Comparison of ENCODE assay signal across 10 cellular contexts in genomic region chr14:24331731-24332093, GRCh38. TPM values are rescaled to one million over a fixed set of nuclear protein-coding genes. Genes with fewer than 3 reads are reported as not detected.
DNase-seq lines count a peak whose midpoint lies in the region; ATAC-seq and TF ChIP-seq lines count a peak whose summit lies in the region.
"Had no signal": no experiment of that assay in that cellular context is flagged by ENCODE, and none has a peak within 500 bp of the region (broad histone marks: within the 10 kb centered on the region; RNA-seq: fewer than 3 reads in every experiment).

No MANE protein-coding gene starts in this region.

- H2AFZ ChIP-seq in DND-41 (ENCODE audit: low read depth, low read length) (no peak overlapping the region), KMS-11 (ENCODE audit: low read depth) (no peak overlapping the region; the same call in 1 of the 2 replicates)

- H3K27me3 Mint-ChIP-seq in endothelial cell (ENCODE audit: unreplicated experiment): peaks cover 27% of the 10 kb centered on the region
- H3K27me3 Mint-ChIP-seq in activated CD8-positive, alpha-beta memory T cell treated with anti-CD3 and anti-CD28 coated beads, Interleukin-2, amount 10 ng/mL, durations not matched to agents 7 days and 5 days: peaks cover 38% of the 10 kb centered on the region

- H3K9ac ChIP-seq in DND-41 (ENCODE audit: low read depth, low read length): no peak overlapping the region
- H3K9ac ChIP-seq in KMS-11: no peak overlapping the region
- no peak overlapping the region for H3K9ac ChIP-seq in skeletal muscle satellite cell (ENCODE audit: low read depth, low read length)
- H3K9ac ChIP-seq: neural progenitor cell had no signal

- H3K9me3 ChIP-seq in DND-41 (ENCODE audit: insufficient read depth, low read length, severe bottlenecking): no peaks in the 10 kb centered on the region
- no peaks in the 10 kb centered on the region for H3K9me3 ChIP-seq in skeletal muscle satellite cell (replicated peaks; ENCODE audit: low read length)
- no peaks in the 10 kb centered on the region for H3K9me3 ChIP-seq in tibial artery

- H4K20me1 ChIP-seq in DND-41 (ENCODE audit: insufficient read depth, low read length) (peaks cover 23% of the 10 kb centered on the region), KMS-11 (ENCODE audit: insufficient read depth) (no peaks in the 10 kb centered on the region)

- no peak overlapping the region for H3K4me3 ChIP-seq in DND-41 (ENCODE audit: low read depth in 1 of 2, low read length in 2 of 2)
- no peak overlapping the region for H3K4me3 ChIP-seq in KMS-11 (IDR thresholded peaks at IDR 0.05; ENCODE audit: insufficient read depth, low read depth, low read length)
- H3K4me3 ChIP-seq in skeletal muscle satellite cell (ENCODE audit: low read length): no peak overlapping the region
- H3K4me3 ChIP-seq in tibial artery: no peak overlapping the region

- H3K36me3 ChIP-seq in DND-41 (ENCODE audit: insufficient read depth, low read length) (no peaks in the 10 kb centered on the region), KMS-11 (ENCODE audit: insufficient read depth) (no peaks in the 10 kb centered on the region), skeletal muscle satellite cell (ENCODE audit: insufficient read depth, low read length) (no peaks in the 10 kb centered on the region), tibial artery (no peaks in the 10 kb centered on the region)
- H3K36me3 ChIP-seq: brain microvascular endothelial cell, neural progenitor cell had no signal

- no peaks in the 10 kb centered on the region for H3K9me3 Mint-ChIP-seq in endothelial cell (ENCODE audit: unreplicated experiment)
- no peaks in the 10 kb centered on the region for H3K9me3 Mint-ChIP-seq in activated CD8-positive, alpha-beta memory T cell treated with anti-CD3 and anti-CD28 coated beads, Interleukin-2, amount 10 ng/mL, durations not matched to agents 7 days and 5 days (ENCODE audit: low read depth)
- H3K9me3 Mint-ChIP-seq: activated CD4-positive, alpha-beta T cell treated with anti-CD3 and anti-CD28 coated beads, Interleukin-2, amount 10 ng/mL, durations not matched to agents 24 days and 14 days had no signal

- H3K4me1 ChIP-seq in DND-41 (ENCODE audit: insufficient read depth, low read length) (peaks cover 25% of the 10 kb centered on the region), KMS-11 (ENCODE audit: low read depth, poor library complexity, severe bottlenecking) (peaks cover 12% of the 10 kb centered on the region), skeletal muscle satellite cell (ENCODE audit: control insufficient read depth, insufficient read depth, low read length) (peaks cover 27% of the 10 kb centered on the region), tibial artery (peaks cover 0 to 35% (median 27%) of the 10 kb centered on the region in 4 donors)

- TF ChIP-seq CTCF in DND-41 (IDR thresholded peaks at IDR 0.05; ENCODE audit: borderline replicate concordance, extremely low read depth, low read length, poor library complexity, severe bottlenecking) (no peak), KMS-11 (conservative IDR thresholded peaks at IDR 0.05; ENCODE audit: low read depth, low read length) (no peak), endothelial cell (IDR thresholded peaks at IDR 0.05; ENCODE audit: unreplicated experiment) (no peak), tibial artery (IDR thresholded peaks at IDR 0.05) (no peak)

- H3K4me2 ChIP-seq in DND-41 (ENCODE audit: insufficient read depth, low read length) (peak overlapping the region; percentile 45), KMS-11 (peak overlapping the region; percentile 80; the same call in 1 of the 2 replicates), skeletal muscle satellite cell (ENCODE audit: low read length) (peak overlapping the region; percentile 77)

- no peaks in the 10 kb centered on the region for H3K79me2 ChIP-seq in DND-41 (ENCODE audit: insufficient read depth, low read length)
- no peaks in the 10 kb centered on the region for H3K79me2 ChIP-seq in KMS-11 (ENCODE audit: insufficient read depth, low read depth)

- peak overlapping the region; percentile 68 for H3K4me3 Mint-ChIP-seq in endothelial cell (ENCODE audit: unreplicated experiment)
- no peak overlapping the region for H3K4me3 Mint-ChIP-seq in activated CD8-positive, alpha-beta memory T cell treated with anti-CD3 and anti-CD28 coated beads, Interleukin-2, amount 10 ng/mL, durations not matched to agents 7 days and 5 days

- H3K27ac ChIP-seq in DND-41 (ENCODE audit: low read length) (no peak overlapping the region), KMS-11 (no peak overlapping the region), tibial artery (no peak overlapping the region)
- H3K27ac ChIP-seq: brain microvascular endothelial cell, neural progenitor cell had no signal

- peaks cover 20% of the 10 kb centered on the region for H3K36me3 Mint-ChIP-seq in endothelial cell (ENCODE audit: low read depth, unreplicated experiment)
- peaks cover 9% of the 10 kb centered on the region for H3K36me3 Mint-ChIP-seq in activated CD8-positive, alpha-beta memory T cell treated with anti-CD3 and anti-CD28 coated beads, Interleukin-2, amount 10 ng/mL, durations not matched to agents 7 days and 5 days
- H3K36me3 Mint-ChIP-seq: neural progenitor cell had no signal

- no peak overlapping the region for H3K27ac Mint-ChIP-seq in endothelial cell (ENCODE audit: unreplicated experiment)
- no peak overlapping the region for H3K27ac Mint-ChIP-seq in activated CD8-positive, alpha-beta memory T cell treated with anti-CD3 and anti-CD28 coated beads, Interleukin-2, amount 10 ng/mL, durations not matched to agents 7 days and 5 days
- H3K27ac Mint-ChIP-seq: neural progenitor cell had no signal

- H3K27me3 ChIP-seq in DND-41 (ENCODE audit: insufficient read depth, low read length, poor library complexity) (peaks cover 9% of the 10 kb centered on the region), KMS-11 (ENCODE audit: insufficient read depth, low read depth) (peaks cover 11% of the 10 kb centered on the region; the same call in 1 of the 2 replicates), skeletal muscle satellite cell (ENCODE audit: control insufficient read depth, insufficient read depth, low read length) (peaks cover 42% of the 10 kb centered on the region), tibial artery (peaks cover 6 to 42% of the 10 kb centered on the region in 2 donors)
- H3K27me3 ChIP-seq: brain microvascular endothelial cell had no signal

- CTCF ChIA-PET in activated CD8-positive, alpha-beta memory T cell treated with anti-CD3 and anti-CD28 coated beads, Interleukin-2, amount 10 ng/mL, durations not matched to agents 7 days and 5 days (lab: Charles Lee): interaction anchor here (0.9 to 25.2 kb wide), 16 partner anchors 9 to 110 kb away, joined by 3 to 854 read pairs (median 10); partner anchors contain the start of genes CBLN3, CIDEB, KHNYN and LTB4R

- DNase-seq in DND-41 (no peak), endothelial cell (ENCODE audit: low spot score) (no peak), tibial artery (no peak)
- DNase-seq in activated CD8-positive, alpha-beta memory T cell treated with anti-CD3 and anti-CD28 coated beads, Interleukin-2, amount 10 ng/mL, durations not matched to agents 7 days and 5 days: no peak

- peaks cover 46% of the 10 kb centered on the region for H3K4me1 Mint-ChIP-seq in endothelial cell (ENCODE audit: unreplicated experiment)
- H3K4me1 Mint-ChIP-seq in activated CD8-positive, alpha-beta memory T cell treated with anti-CD3 and anti-CD28 coated beads, Interleukin-2, amount 10 ng/mL, durations not matched to agents 7 days and 5 days: peaks cover 72% of the 10 kb centered on the region

- intact Hi-C loops in tibial artery (cut with DNase I; ENCODE audit: low total_unique reads): loop anchor here (2.0 kb wide), 1 partner anchor 99 kb away; no protein-coding TSS in a partner anchor

- ATAC-seq in DND-41 (ENCODE audit: insufficient read depth, low read depth): no peak; the same call in 2 of the 3 replicates
- no peak for ATAC-seq in HG02678 (IDR thresholded peaks at IDR 0.05; ENCODE audit: unreplicated experiment)
- no peak for ATAC-seq in activated CD8-positive, alpha-beta memory T cell treated with anti-CD3 and anti-CD28 coated beads, Interleukin-2, amount 10 ng/mL, durations not matched to agents 7 days and 5 days

RNA-seq across cellular contexts. Expression of gene ADCY4, which starts 3.2 kb away (rescaled TPM):
- total RNA-seq in endothelial cell (ENCODE audit: unreplicated experiment): 74.6 TPM
- 1.7 and 5.1 TPM in 2 replicates for total RNA-seq in skeletal muscle satellite cell (2012; rRNA removed)
- total RNA-seq in activated CD8-positive, alpha-beta memory T cell treated with anti-CD3 and anti-CD28 coated beads, Interleukin-2, amount 10 ng/mL, durations not matched to agents 7 days and 5 days: 1 to 10 TPM; 1.6 to 3.4 TPM

RNA-seq across cellular contexts. Expression of gene RIPK3, which starts 8.1 kb away (rescaled TPM):
- 2.6 TPM for total RNA-seq in endothelial cell (ENCODE audit: unreplicated experiment)
- 0.22 and 0.51 TPM in 2 replicates for total RNA-seq in skeletal muscle satellite cell (2012; rRNA removed)
- 10 to 100 TPM; 22.9 to 29.4 TPM for total RNA-seq in activated CD8-positive, alpha-beta memory T cell treated with anti-CD3 and anti-CD28 coated beads, Interleukin-2, amount 10 ng/mL, durations not matched to agents 7 days and 5 days

RNA-seq across cellular contexts. Expression of gene LTB4R, which starts 20.4 kb away (rescaled TPM):
- 9.5 TPM for total RNA-seq in endothelial cell (ENCODE audit: unreplicated experiment)
- total RNA-seq in skeletal muscle satellite cell (2012; rRNA removed): 0.66 and 2.0 TPM in 2 replicates
- total RNA-seq in activated CD8-positive, alpha-beta memory T cell treated with anti-CD3 and anti-CD28 coated beads, Interleukin-2, amount 10 ng/mL, durations not matched to agents 7 days and 5 days: 10 to 100 TPM; 15.6 to 32.5 TPM

RNA-seq across cellular contexts. Expression of gene LTB4R2, which starts 21.8 kb away (rescaled TPM):
- 13.3 TPM for total RNA-seq in endothelial cell (ENCODE audit: unreplicated experiment)
- total RNA-seq in skeletal muscle satellite cell (2012; rRNA removed): 2.4 and 3.8 TPM in 2 replicates
- total RNA-seq in activated CD8-positive, alpha-beta memory T cell treated with anti-CD3 and anti-CD28 coated beads, Interleukin-2, amount 10 ng/mL, durations not matched to agents 7 days and 5 days: 10 to 100 TPM; 12.6 to 18.8 TPM

RNA-seq across cellular contexts. Expression of gene CIDEB, which starts 23.9 kb away (rescaled TPM):
- 0.82 TPM for total RNA-seq in endothelial cell (ENCODE audit: unreplicated experiment)
- total RNA-seq in skeletal muscle satellite cell (2012; rRNA removed): 1.1 and 1.8 TPM in 2 replicates
- 10 to 100 TPM; 24.5 to 44.2 TPM for total RNA-seq in activated CD8-positive, alpha-beta memory T cell treated with anti-CD3 and anti-CD28 coated beads, Interleukin-2, amount 10 ng/mL, durations not matched to agents 7 days and 5 days

Comparison
In these comparisons a context has a peak if more than half of its experiments do, and no peak if none do; other contexts are left out.
1. RNA of gene ADCY4, which starts 3.2 kb away (total RNA-seq): 74.6 TPM in endothelial cell (single experiment); 1.6 to 3.4 TPM in activated CD8-positive, alpha-beta memory T cell treated with anti-CD3 and anti-CD28 coated beads, Interleukin-2, amount 10 ng/mL, durations not matched to agents 7 days and 5 days; every median in the first group is over 10 times any median in the second.
2. Peak in every context shown above with its lines, with median percentiles within 50 percentile points of each other: H3K4me2 ChIP-seq.